22 cellular contexts compared by ENCODE assay signal in genomic region chr1:3188150-3188971, GRCh38.
DNase-seq lines count a peak whose midpoint lies in the region; ATAC-seq and TF ChIP-seq lines count a peak whose summit lies in the region.
"Had no signal": no experiment of that assay in that cellular context is flagged by ENCODE, and none has a peak within 500 bp of the region (broad histone marks: within the 10 kb centered on the region; RNA-seq: fewer than 3 reads in every experiment).

No MANE protein-coding gene starts in this region.

- TF ChIP-seq CTCF in body of pancreas (IDR thresholded peaks at IDR 0.05) (peak in 3 of 7 experiments; percentile 2 to 27 (median 21)), left lung (IDR thresholded peaks at IDR 0.05) (no peak), thoracic aorta (IDR thresholded peaks at IDR 0.05) (no peak), lower leg skin (IDR thresholded peaks at IDR 0.05) (no peak), psoas muscle (IDR thresholded peaks at IDR 0.05) (no peak)

- no peaks in the 10 kb centered on the region for H3K36me3 ChIP-seq in body of pancreas (replicated peaks in 1 of 2; ENCODE audit: insufficient read depth in 1 of 2, low read depth in 2 of 2)
- H3K36me3 ChIP-seq in left lung: no peaks in the 10 kb centered on the region
- H3K36me3 ChIP-seq in thoracic aorta: no peaks in the 10 kb centered on the region
- no peaks in the 10 kb centered on the region for H3K36me3 ChIP-seq in psoas muscle (ENCODE audit: insufficient read depth in 1 of 2, low read depth in 1 of 2)
- H3K36me3 ChIP-seq: gastroesophageal sphincter had no signal

- no peaks in the 10 kb centered on the region for H3K9me3 ChIP-seq in body of pancreas
- H3K9me3 ChIP-seq in left lung: no peaks in the 10 kb centered on the region
- H3K9me3 ChIP-seq in thoracic aorta: no peaks in the 10 kb centered on the region
- H3K9me3 ChIP-seq in psoas muscle: no peaks in the 10 kb centered on the region

- peak; percentile 61 for DNase-seq in DMS153 treated with DMSO at 0.1 percent for 48 hours (lab: John Stamatoyannopoulos, UW; ENCODE audit: unreplicated experiment)
- peak; percentile 60 to 72 (median 68) for DNase-seq in body of pancreas
- DNase-seq in left lung: peak in 1 of 2 donors; percentile 70
- no peak for DNase-seq in thoracic aorta (ENCODE audit: low spot score)
- no peak for DNase-seq in lower leg skin (ENCODE audit: low spot score in 2 of 2)
- DNase-seq in kidney glomerular epithelial cell (lab: John Stamatoyannopoulos, UW): no peak
- no peak for DNase-seq in psoas muscle
- DNase-seq: activated B cell treated with CpG ODN at 0.5 μM for 24 hours; activated naive CD4-positive, alpha-beta T cell treated with anti-CD3 and anti-CD28 coated beads for 36 hours; dorsolateral prefrontal cortex; H7; KBM-7; mesendoderm; NCI-H2081 treated with DMSO at 0.1 percent for 48 hours; NCI-H345; NCI-H82; nucleus accumbens; small intestine; stimulated activated CD8-positive, alpha-beta memory T cell treated with anti-CD3 and anti-CD28 coated beads, Interleukin-4, amount 100 ng/mL, for 48 hours; T-helper 1 cell had no signal

- intact Hi-C loops in body of pancreas (cut with DNase I) (no loop called here), left lung (cut with DNase I) (no loop called here), lower leg skin (cut with DNase I; ENCODE audit: low total_unique reads) (no loop called here), psoas muscle (cut with DNase I) (no loop called here)

- H3K4me3 ChIP-seq in body of pancreas (no peak overlapping the region), left lung (peak overlapping the region in 1 of 2 donors; percentile 3), thoracic aorta (peak overlapping the region; percentile 60), lower leg skin (ENCODE audit: low read depth, poor library complexity, severe bottlenecking) (no peak overlapping the region), psoas muscle (no peak overlapping the region)
- H3K4me3 ChIP-seq: dorsolateral prefrontal cortex, gastroesophageal sphincter had no signal

- H3K4me1 ChIP-seq in body of pancreas: peaks cover 40% of the 10 kb centered on the region
- H3K4me1 ChIP-seq in left lung: peaks cover 9 to 23% of the 10 kb centered on the region in 2 donors
- peaks cover 49 to 98% of the 10 kb centered on the region in 2 donors for H3K4me1 ChIP-seq in thoracic aorta (ENCODE audit: control insufficient read depth in 1 of 2, low read depth in 2 of 2)
- peaks cover 10% of the 10 kb centered on the region for H3K4me1 ChIP-seq in psoas muscle

- ATAC-seq in body of pancreas (peak; percentile 78), left lung (peak; percentile 88), thoracic aorta (ENCODE audit: insufficient number of reproducible peaks, low FRiP score, low read depth) (peak; percentile 56), HG02623 (IDR thresholded peaks at IDR 0.05; ENCODE audit: unreplicated experiment) (no peak), psoas muscle (no peak)
- ATAC-seq: gastroesophageal sphincter had no signal

- peak overlapping the region; percentile 71 to 82 (median 73) for H3K27ac ChIP-seq in body of pancreas
- H3K27ac ChIP-seq in left lung: peak overlapping the region; percentile 56 to 71
- peak overlapping the region; percentile 97 to 100 for H3K27ac ChIP-seq in thoracic aorta
- no peak overlapping the region for H3K27ac ChIP-seq in psoas muscle

- H3K27me3 ChIP-seq in body of pancreas (no peaks in the 10 kb centered on the region), left lung (peaks cover 0 to 55% of the 10 kb centered on the region in 2 donors), thoracic aorta (replicated peaks; ENCODE audit: insufficient read depth) (no peaks in the 10 kb centered on the region), psoas muscle (ENCODE audit: insufficient read depth in 3 of 3, low read length in 2 of 3) (no peaks in the 10 kb centered on the region)

- 16 to 32% methylated on average over 17 to 34 of the region's 34 CpGs for WGBS in body of pancreas, 2 donors
- 80 to 82% methylated on average over 34 of the region's 34 CpGs for WGBS in lower leg skin, 2 donors
- 84 to 88% (median 87%) methylated on average over 34 of the region's 34 CpGs for WGBS in psoas muscle, 3 donors

- TF ChIP-seq POLR2A in body of pancreas (IDR thresholded peaks at IDR 0.05): peak in 1 of 3 donors; percentile 31
- no peak for TF ChIP-seq POLR2A in lower leg skin (IDR thresholded peaks at IDR 0.05)

Comparison
In these comparisons a context has a peak if more than half of its experiments do, and no peak if none do; other contexts are left out.
1. DNase-seq: peak in DMS153 treated with DMSO at 0.1 percent for 48 hours (single experiment) and body of pancreas (4 of 4); none in thoracic aorta (single experiment), lower leg skin (0 of 2), kidney glomerular epithelial cell (single experiment) and psoas muscle (0 of 2).
2. ATAC-seq: peak in body of pancreas (single experiment), left lung (single experiment) and thoracic aorta (single experiment); none in HG02623 (single experiment) and psoas muscle (0 of 4).